ENCODE assay signal across 8 cellular contexts in genomic region chr15:38455096-38455495, GRCh38. TPM values are rescaled to one million over a fixed set of nuclear protein-coding genes. Genes with fewer than 3 reads are reported as not detected.
A peak's percentile ranks its signal among the peaks of the same experiment; 100 is the strongest.
DNase-seq lines count a peak whose midpoint lies in the region; ATAC-seq and TF ChIP-seq lines count a peak whose summit lies in the region.

No MANE protein-coding gene starts in this region.

- H3K36me3 ChIP-seq in effector memory CD4-positive, alpha-beta T cell (ENCODE audit: control insufficient read depth, insufficient read depth, low read length): no peaks in the 10 kb centered on the region
- H3K36me3 ChIP-seq in neutrophil: no peaks in the 10 kb centered on the region

- peak overlapping the region; percentile 85 for H3K4me3 ChIP-seq in NB4 (ENCODE audit: low read depth, low read length)
- H3K4me3 ChIP-seq in effector memory CD4-positive, alpha-beta T cell (ENCODE audit: insufficient read depth, low read depth, low read length, poor library complexity, severe bottlenecking): peak overlapping the region; percentile 79
- H3K4me3 ChIP-seq in neutrophil (ENCODE audit: low read depth in 1 of 2, low read length in 1 of 2): peak overlapping the region; percentile 82 to 83

- DNase-seq in DMS53 (lab: John Stamatoyannopoulos, UW): peak; percentile 47
- DNase-seq in NB4 (ENCODE audit: low read depth): peak; percentile 25
- DNase-seq in effector memory CD4-positive, alpha-beta T cell: no peak
- no peak for DNase-seq in posterior vena cava (ENCODE audit: low spot score)
- no peak for DNase-seq in activated CD4-positive, CD25-positive, alpha-beta regulatory T cell treated with anti-CD3 and anti-CD28 coated beads, Interleukin-2, amount 50 U/mL, for 72 hours

- intact Hi-C loops in posterior vena cava (cut with DNase I): no loop called here

- H3K27me3 ChIP-seq in effector memory CD4-positive, alpha-beta T cell (replicated peaks; ENCODE audit: control insufficient read depth, insufficient read depth, low read length, poor library complexity, severe bottlenecking): no peaks in the 10 kb centered on the region
- H3K27me3 ChIP-seq in neutrophil: no peaks in the 10 kb centered on the region

- ATAC-seq in HG02798 (IDR thresholded peaks at IDR 0.05; ENCODE audit: poor library complexity, unreplicated experiment) (no peak), GM21825 (IDR thresholded peaks at IDR 0.05; ENCODE audit: unreplicated experiment) (no peak)

- TF ChIP-seq POLR2A in NB4 (IDR thresholded peaks at IDR 0.05; ENCODE audit: extremely low read depth, insufficient read length): no peak

- peaks cover 4% of the 10 kb centered on the region for H3K4me1 ChIP-seq in effector memory CD4-positive, alpha-beta T cell (ENCODE audit: control insufficient read depth, insufficient read depth, low read length, poor library complexity, severe bottlenecking)
- H3K4me1 ChIP-seq in neutrophil (ENCODE audit: control insufficient read depth in 1 of 2, insufficient read depth in 1 of 2, low read depth in 1 of 2, low read length in 1 of 2): peaks cover 10% of the 10 kb centered on the region in 2 experiments

- TF ChIP-seq CTCF in NB4 (IDR thresholded peaks at IDR 0.05; ENCODE audit: low read depth, low read length) (no peak), neutrophil (IDR thresholded peaks at IDR 0.05) (no peak)

- no peaks in the 10 kb centered on the region for H3K9me3 ChIP-seq in effector memory CD4-positive, alpha-beta T cell (ENCODE audit: control insufficient read depth, low read length)
- H3K9me3 ChIP-seq in neutrophil: no peaks in the 10 kb centered on the region

- no peak overlapping the region for H3K27ac ChIP-seq in effector memory CD4-positive, alpha-beta T cell (ENCODE audit: insufficient read depth, low read length, poor library complexity, severe bottlenecking)
- no peak overlapping the region for H3K27ac ChIP-seq in neutrophil

RNA-seq across cellular contexts. Expression of gene FAM98B, which starts 1.2 kb away (rescaled TPM):
- total RNA-seq in posterior vena cava: 10 to 100 TPM; 20.7 to 33.4 TPM

Comparison
In these comparisons a context has a peak if more than half of its experiments do, and no peak if none do; other contexts are left out.
1. DNase-seq: peak in DMS53 (single experiment) and NB4 (single experiment); none in effector memory CD4-positive, alpha-beta T cell (0 of 3), posterior vena cava (single experiment) and activated CD4-positive, CD25-positive, alpha-beta regulatory T cell treated with anti-CD3 and anti-CD28 coated beads, Interleukin-2, amount 50 U/mL, for 72 hours (single experiment).
2. Peak in every context shown above with its lines, with median percentiles within 50 percentile points of each other: H3K4me3 ChIP-seq.